ENCODE assay signal across 9 cellular contexts in the genomic region with DNA sequence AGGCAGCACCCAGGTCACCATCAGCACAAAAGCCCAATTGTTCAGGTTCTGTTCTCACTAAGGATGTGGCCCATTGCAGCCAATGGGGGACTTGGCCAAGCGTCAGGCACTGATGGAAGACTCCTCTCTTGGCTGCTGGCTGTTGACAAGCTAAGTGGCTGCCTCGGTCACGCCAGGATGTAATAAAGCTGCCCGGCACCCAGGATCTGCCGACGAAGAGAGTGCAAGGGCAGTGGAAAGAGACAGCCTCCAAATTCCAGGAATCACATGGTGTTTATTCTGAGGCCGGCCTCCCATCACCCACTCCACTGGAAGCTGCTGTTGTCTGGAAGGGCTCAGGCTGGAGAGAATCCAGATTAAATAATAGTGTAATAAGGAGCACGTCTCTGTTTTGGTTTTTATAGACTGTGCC.
DNase-seq lines count a peak whose midpoint lies in the region; ATAC-seq and TF ChIP-seq lines count a peak whose summit lies in the region.
"Had no signal": no experiment of that assay in that cellular context is flagged by ENCODE, and none has a peak within 500 bp of the region (broad histone marks: within the 10 kb centered on the region; RNA-seq: fewer than 3 reads in every experiment).

No MANE protein-coding gene starts in this region.

- DNase-seq in NCI-H774 (lab: John Stamatoyannopoulos, UW) (peak; percentile 38), head of caudate nucleus (peak; percentile 22 to 85 (median 64)), trophoblast cell (no peak), esophagus muscularis mucosa (ENCODE audit: extremely low spot score) (no peak)
- no peak for DNase-seq in activated T-helper 1 cell treated with anti-CD3 and anti-CD28 coated beads, Interleukin-12 subunit alpha, Interleukin-12 subunit beta, Interleukin-2, Interleukin-4 antibody, amounts not matched to agents 30 ng/mL and 10 ng/mL and 1 ng/mL, durations not matched to agents 14 hours and 24 hours and 36 hours (ENCODE audit: low spot score)
- no peak for DNase-seq in stimulated activated naive CD4-positive, alpha-beta T cell (lab: John Stamatoyannopoulos, UW)
- DNase-seq: Calu3 had no signal

- peak overlapping the region; percentile 72 for H3K18ac ChIP-seq in trophoblast cell (ENCODE audit: low read length)

- no peaks in the 10 kb centered on the region for H3K4me1 Mint-ChIP-seq in activated T-helper 1 cell treated with anti-CD3 and anti-CD28 coated beads, Interleukin-12 subunit alpha, Interleukin-12 subunit beta, Interleukin-2, Interleukin-4 antibody, amounts not matched to agents 30 ng/mL and 10 ng/mL and 1 ng/mL, durations not matched to agents 14 hours and 24 hours and 36 hours (ENCODE audit: low read depth)

- no peaks in the 10 kb centered on the region for H3K36me3 ChIP-seq in trophoblast cell (ENCODE audit: control insufficient read depth in 1 of 2, insufficient read depth in 2 of 2, low read length in 2 of 2)
- H3K36me3 ChIP-seq in esophagus muscularis mucosa = no peaks in the 10 kb centered on the region

- H3K9me3 Mint-ChIP-seq in activated T-helper 1 cell treated with anti-CD3 and anti-CD28 coated beads, Interleukin-12 subunit alpha, Interleukin-12 subunit beta, Interleukin-2, Interleukin-4 antibody, amounts not matched to agents 30 ng/mL and 10 ng/mL and 1 ng/mL, durations not matched to agents 14 hours and 24 hours and 36 hours = peaks cover 7% of the 10 kb centered on the region

- no peak overlapping the region for H4K12ac ChIP-seq in trophoblast cell (ENCODE audit: low read depth, low read length)

- H3K27me3 ChIP-seq in trophoblast cell (ENCODE audit: insufficient read depth, low read length) (no peaks in the 10 kb centered on the region), esophagus muscularis mucosa (no peaks in the 10 kb centered on the region)

- H3K9me3 ChIP-seq in trophoblast cell (ENCODE audit: insufficient read depth, low read depth, low read length) (peaks cover 2% of the 10 kb centered on the region), esophagus muscularis mucosa (no peaks in the 10 kb centered on the region)

- no peak overlapping the region for H3K4me3 ChIP-seq in trophoblast cell (ENCODE audit: low read depth, low read length)
- H3K4me3 ChIP-seq in esophagus muscularis mucosa = peak overlapping the region in 1 of 4 donors; percentile 9

- H2BK5ac ChIP-seq in trophoblast cell (ENCODE audit: low read depth, low read length, poor library complexity) = no peak overlapping the region

- H3K4me1 ChIP-seq in trophoblast cell (ENCODE audit: control insufficient read depth in 1 of 2, insufficient read depth in 2 of 2, low read length in 2 of 2) = peaks cover 5% of the 10 kb centered on the region in 2 experiments
- peaks cover 5 to 11% (median 9%) of the 10 kb centered on the region in 4 donors for H3K4me1 ChIP-seq in esophagus muscularis mucosa

- no peak overlapping the region for H3K27ac Mint-ChIP-seq in activated T-helper 1 cell treated with anti-CD3 and anti-CD28 coated beads, Interleukin-12 subunit alpha, Interleukin-12 subunit beta, Interleukin-2, Interleukin-4 antibody, amounts not matched to agents 30 ng/mL and 10 ng/mL and 1 ng/mL, durations not matched to agents 14 hours and 24 hours and 36 hours

- H3K27ac ChIP-seq in C4-2B (peak overlapping the region; percentile 54), trophoblast cell (ENCODE audit: low read depth, low read length) (no peak overlapping the region), esophagus muscularis mucosa (replicated peaks in 1 of 4) (peak overlapping the region in 1 of 4 donors; percentile 13)

- peak overlapping the region; percentile 79 for H3K14ac ChIP-seq in trophoblast cell (ENCODE audit: low read length)

- H3K79me1 ChIP-seq in trophoblast cell (ENCODE audit: low read length) = peaks cover 13% of the 10 kb centered on the region

- ATAC-seq in GM21619 (IDR thresholded peaks at IDR 0.05; ENCODE audit: unreplicated experiment) = no peak

- H3K9ac ChIP-seq in trophoblast cell (ENCODE audit: low read length) = no peak overlapping the region

- H4K91ac ChIP-seq in trophoblast cell (ENCODE audit: low read depth, low read length) = peak overlapping the region; percentile 88

- no peak overlapping the region for H3K23ac ChIP-seq in trophoblast cell (ENCODE audit: low read length)

- peak overlapping the region; percentile 94 for H2BK12ac ChIP-seq in trophoblast cell (ENCODE audit: low read length)

- peak overlapping the region; percentile 90 for H2AK5ac ChIP-seq in trophoblast cell (ENCODE audit: low read length)

- H3K79me2 ChIP-seq in trophoblast cell (ENCODE audit: control insufficient read depth, insufficient read depth, low read length, poor library complexity) = no peaks in the 10 kb centered on the region

- H2BK120ac ChIP-seq in trophoblast cell (ENCODE audit: insufficient read depth, low read length, poor library complexity) = peak overlapping the region; percentile 76

- H3K36me3 Mint-ChIP-seq in activated T-helper 1 cell treated with anti-CD3 and anti-CD28 coated beads, Interleukin-12 subunit alpha, Interleukin-12 subunit beta, Interleukin-2, Interleukin-4 antibody, amounts not matched to agents 30 ng/mL and 10 ng/mL and 1 ng/mL, durations not matched to agents 14 hours and 24 hours and 36 hours (ENCODE audit: low read depth) = no peaks in the 10 kb centered on the region

- TF ChIP-seq EP300 in esophagus muscularis mucosa (IDR thresholded peaks at IDR 0.05) = no peak

- intact Hi-C loops in head of caudate nucleus (cut with DNase I) = no loop called here
- intact Hi-C loops in activated T-helper 1 cell treated with anti-CD3 and anti-CD28 coated beads, Interleukin-12 subunit alpha, Interleukin-12 subunit beta, Interleukin-2, Interleukin-4 antibody, amounts not matched to agents 30 ng/mL and 10 ng/mL and 1 ng/mL, durations not matched to agents 14 hours and 24 hours and 36 hours (cut with micrococcal nuclease) = no loop called here
- intact Hi-C loops in esophagus muscularis mucosa (cut with DNase I) = no loop called here

- H2AFZ ChIP-seq in trophoblast cell (ENCODE audit: insufficient read depth, low read length, poor library complexity) = no peak overlapping the region

- peak overlapping the region; percentile 54 for H4K8ac ChIP-seq in trophoblast cell (ENCODE audit: low read depth, low read length)

- no CpG with 5 or more reads among the region's 8 CpGs for WGBS in trophoblast cell (ENCODE audit: extremely low coverage, insufficient coverage, insufficient read length)
- 14% methylated on average over 5 of the region's 8 CpGs for WGBS in esophagus muscularis mucosa

- H3K27me3 Mint-ChIP-seq in activated T-helper 1 cell treated with anti-CD3 and anti-CD28 coated beads, Interleukin-12 subunit alpha, Interleukin-12 subunit beta, Interleukin-2, Interleukin-4 antibody, amounts not matched to agents 30 ng/mL and 10 ng/mL and 1 ng/mL, durations not matched to agents 14 hours and 24 hours and 36 hours (ENCODE audit: insufficient read depth) = no peaks in the 10 kb centered on the region

- H3K4ac ChIP-seq in trophoblast cell (ENCODE audit: low read depth, low read length) = peak overlapping the region; percentile 58

- TF ChIP-seq CTCF in C4-2B (conservative IDR thresholded peaks at IDR 0.05) (no peak), esophagus muscularis mucosa (IDR thresholded peaks at IDR 0.05) (no peak)

- no peak for TF ChIP-seq POLR2A in esophagus muscularis mucosa (IDR thresholded peaks at IDR 0.05; ENCODE audit: low read depth)

- no peak overlapping the region for H3K4me3 Mint-ChIP-seq in activated T-helper 1 cell treated with anti-CD3 and anti-CD28 coated beads, Interleukin-12 subunit alpha, Interleukin-12 subunit beta, Interleukin-2, Interleukin-4 antibody, amounts not matched to agents 30 ng/mL and 10 ng/mL and 1 ng/mL, durations not matched to agents 14 hours and 24 hours and 36 hours

- no peak overlapping the region for H3K4me2 ChIP-seq in trophoblast cell (ENCODE audit: low read length)

Comparison
In these comparisons a context has a peak if more than half of its experiments do, and no peak if none do; other contexts are left out.
1. DNase-seq: peak in NCI-H774 (single experiment) and head of caudate nucleus (42 of 42); none in trophoblast cell (0 of 2), activated T-helper 1 cell treated with anti-CD3 and anti-CD28 coated beads, Interleukin-12 subunit alpha, Interleukin-12 subunit beta, Interleukin-2, Interleukin-4 antibody, amounts not matched to agents 30 ng/mL and 10 ng/mL and 1 ng/mL, durations not matched to agents 14 hours and 24 hours and 36 hours (single experiment), esophagus muscularis mucosa (single experiment) and stimulated activated naive CD4-positive, alpha-beta T cell (0 of 6).